Comparison of ENCODE assay signal across 17 cellular contexts in genomic region chr6:23106951-23107350, GRCh38.
DNase-seq lines count a peak whose midpoint lies in the region.
"Had no signal": no experiment of that assay in that cellular context is flagged by ENCODE, and none has a peak within 500 bp of the region (broad histone marks: within the 10 kb centered on the region; RNA-seq: fewer than 3 reads in every experiment).

No MANE protein-coding gene starts in this region.

- no peak overlapping the region for H3K27ac ChIP-seq in caudate nucleus (ENCODE audit: low read depth, low read length)
- H3K27ac ChIP-seq: ascending aorta, psoas muscle, upper lobe of left lung had no signal

- DNase-seq in H4 (ENCODE audit: low spot score): peak; percentile 50
- peak; percentile 67 for DNase-seq in amniotic epithelial cell (ENCODE audit: low read depth)
- peak; percentile 97 for DNase-seq in fibroblast of peridontal ligament (ENCODE audit: extremely low read depth)
- DNase-seq in stromal cell of bone marrow (ENCODE audit: low read depth): peak; percentile 47
- no peak for DNase-seq in caudate nucleus (lab: John Stamatoyannopoulos, UW)
- no peak for DNase-seq in SKM-1 treated with dmso at 0.1 percent for 144 hours (lab: John Stamatoyannopoulos, UW; ENCODE audit: unreplicated experiment)
- DNase-seq in DMS79 (lab: John Stamatoyannopoulos, UW): no peak
- DNase-seq: activated gamma-delta T cell; CD8-positive, alpha-beta T cell; immature natural killer cell; natural killer cell; NCI-H2029; psoas muscle; Right ventricle myocardium superior; stimulated activated naive CD4-positive, alpha-beta T cell treated with Interleukin-2 at 50 U/mL for 16 hours; upper lobe of left lung had no signal

Comparison
In these comparisons a context has a peak if more than half of its experiments do, and no peak if none do; other contexts are left out.
1. DNase-seq: peak in H4 (single experiment), amniotic epithelial cell (single experiment), fibroblast of peridontal ligament (single experiment) and stromal cell of bone marrow (single experiment); none in caudate nucleus (0 of 61), SKM-1 treated with dmso at 0.1 percent for 144 hours (single experiment) and DMS79 (single experiment).